Comparison of ENCODE assay signal across 8 cellular contexts in the genomic region with DNA sequence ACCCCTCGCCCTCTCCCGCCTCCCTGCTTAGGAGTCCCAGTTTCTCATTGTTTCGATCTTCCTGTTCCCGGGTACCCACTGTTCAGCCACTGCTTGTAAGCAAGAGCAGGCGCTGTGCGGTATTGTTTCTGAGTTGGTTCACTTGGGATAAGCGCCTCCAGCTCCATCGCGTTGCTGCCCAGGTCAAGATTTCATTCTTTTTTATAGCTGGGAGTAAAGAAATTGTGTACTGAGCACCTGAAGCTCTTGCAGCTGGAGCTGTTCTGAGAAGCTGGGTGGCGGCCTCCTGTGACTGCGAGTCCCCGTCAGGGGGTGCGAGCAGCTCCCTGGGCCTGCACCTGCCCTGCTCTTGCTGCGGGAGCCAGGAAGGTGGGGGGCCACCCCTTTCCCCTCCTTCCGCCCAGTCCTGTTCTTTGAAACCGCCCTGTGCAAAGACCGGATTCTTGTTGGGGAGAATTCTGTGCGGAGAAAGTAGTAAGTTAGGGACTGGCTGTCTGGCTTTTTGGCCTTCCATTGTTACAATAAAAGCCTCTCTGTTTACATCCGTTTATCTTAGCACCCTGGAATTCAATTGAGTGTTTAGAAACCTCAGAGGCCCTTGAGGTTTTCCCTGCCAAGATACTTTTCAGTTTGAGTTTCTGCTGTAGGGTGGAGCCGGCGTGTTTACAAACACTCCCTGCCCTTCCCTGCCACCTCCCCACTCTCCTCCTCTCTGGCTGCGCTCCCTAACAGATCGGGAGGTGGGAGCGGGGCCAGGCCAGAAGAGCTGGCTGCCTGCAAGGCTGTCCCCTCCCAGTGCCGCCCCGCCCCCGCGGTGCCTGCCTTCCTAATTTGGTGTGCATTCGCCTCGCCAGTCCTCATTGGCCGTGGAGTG. TPM values are rescaled to one million over a fixed set of nuclear protein-coding genes. Genes with fewer than 3 reads are reported as not detected.
DNase-seq lines count a peak whose midpoint lies in the region; ATAC-seq and TF ChIP-seq lines count a peak whose summit lies in the region.

No MANE protein-coding gene starts in this region.

- H3K27ac Mint-ChIP-seq in IgD-negative memory B cell (peak overlapping the region; percentile 87 to 97 (median 96)), neural progenitor cell (peak overlapping the region; percentile 98)

- peak overlapping the region; percentile 76 for H3K4me2 ChIP-seq in neural progenitor cell

- TF ChIP-seq CTCF in foreskin keratinocyte (conservative IDR thresholded peaks at IDR 0.05), result peak; percentile 19
- TF ChIP-seq CTCF in neural progenitor cell (IDR thresholded peaks at IDR 0.05), result peak; percentile 2

- ATAC-seq in GM21619 (IDR thresholded peaks at IDR 0.05; ENCODE audit: unreplicated experiment), result peak; percentile 72
- ATAC-seq in foreskin keratinocyte, result peak; percentile 92

- H3K79me2 ChIP-seq in neural progenitor cell (ENCODE audit: low read depth), result peaks cover 22% of the 10 kb centered on the region

- peaks cover 32% of the 10 kb centered on the region for H3F3A ChIP-seq in neural progenitor cell (ENCODE audit: low read depth)

- H4K20me1 ChIP-seq in neural progenitor cell (ENCODE audit: low read depth), result peaks cover 3% of the 10 kb centered on the region

- H3K9me3 ChIP-seq in neural progenitor cell (ENCODE audit: low read depth) (no peaks in the 10 kb centered on the region), subcutaneous abdominal adipose tissue (ENCODE audit: control insufficient read depth in 5 of 5, low read length in 5 of 5) (no peaks in the 10 kb centered on the region)

- H3K36me3 ChIP-seq in neural progenitor cell (no peaks in the 10 kb centered on the region), subcutaneous abdominal adipose tissue (ENCODE audit: control insufficient read depth in 5 of 5, insufficient read depth in 5 of 5, low read length in 5 of 5) (peaks cover 0 to 26% (median 19%) of the 10 kb centered on the region in 5 donors)

- H3K4me1 ChIP-seq in foreskin keratinocyte (peaks cover 21% of the 10 kb centered on the region), neural progenitor cell (peaks cover 20% of the 10 kb centered on the region), subcutaneous abdominal adipose tissue (ENCODE audit: control insufficient read depth in 5 of 5, insufficient read depth in 5 of 5, low read length in 5 of 5) (peaks cover 4 to 56% (median 49%) of the 10 kb centered on the region in 5 donors)

- H3K9ac ChIP-seq in neural progenitor cell (no peak overlapping the region), subcutaneous abdominal adipose tissue (ENCODE audit: low read length in 5 of 5) (peak overlapping the region in 4 of 5 donors; percentile 41 to 66 (median 62))

- H3K4me3 ChIP-seq in neural progenitor cell (peak overlapping the region; percentile 41), subcutaneous abdominal adipose tissue (ENCODE audit: low read depth in 1 of 5, low read length in 5 of 5) (peak overlapping the region; percentile 21 to 53 (median 44))

- DNase-seq in DMS153 treated with DMSO at 0.1 percent for 48 hours (lab: John Stamatoyannopoulos, UW; ENCODE audit: unreplicated experiment) (peak; percentile 96), RPMI7951 (ENCODE audit: low read depth) (peak; percentile 100), activated gamma-delta T cell treated with Interleukin-2 at 50 U/mL for 16 hours (peak; percentile 63), foreskin keratinocyte (peak; percentile 98 to 99), neural progenitor cell (ENCODE audit: low spot score) (peak; percentile 96)

- peaks cover 30 to 39% (median 31%) of the 10 kb centered on the region in 3 donors for H3K4me1 Mint-ChIP-seq in IgD-negative memory B cell
- peaks cover 60% of the 10 kb centered on the region for H3K4me1 Mint-ChIP-seq in neural progenitor cell

- H3K4me3 Mint-ChIP-seq in IgD-negative memory B cell (peak overlapping the region; percentile 80 to 93 (median 88)), neural progenitor cell (peak overlapping the region; percentile 79)

- H3K9me3 Mint-ChIP-seq in IgD-negative memory B cell, result no peaks in the 10 kb centered on the region
- H3K9me3 Mint-ChIP-seq in neural progenitor cell, result no peaks in the 10 kb centered on the region

- peaks cover 5% of the 10 kb centered on the region for H3K36me3 Mint-ChIP-seq in IgD-negative memory B cell
- H3K36me3 Mint-ChIP-seq in neural progenitor cell, result peaks cover 28% of the 10 kb centered on the region

- no peak overlapping the region for H2AFZ ChIP-seq in neural progenitor cell (replicated peaks)

- peak overlapping the region; percentile 99 for H3K27ac ChIP-seq in foreskin keratinocyte
- H3K27ac ChIP-seq in neural progenitor cell, result peak overlapping the region; percentile 94
- H3K27ac ChIP-seq in subcutaneous abdominal adipose tissue (ENCODE audit: low read depth, low read length), result peak overlapping the region; percentile 79

- H3K27me3 ChIP-seq in foreskin keratinocyte, result no peaks in the 10 kb centered on the region
- no peaks in the 10 kb centered on the region for H3K27me3 ChIP-seq in neural progenitor cell
- H3K27me3 ChIP-seq in subcutaneous abdominal adipose tissue (ENCODE audit: control insufficient read depth in 5 of 5, insufficient read depth in 4 of 5, low read length in 5 of 5), result no peaks in the 10 kb centered on the region

- no peaks in the 10 kb centered on the region for H3K27me3 Mint-ChIP-seq in IgD-negative memory B cell
- H3K27me3 Mint-ChIP-seq in neural progenitor cell (ENCODE audit: insufficient read depth, low read depth), result peaks cover 9% of the 10 kb centered on the region

RNA-seq across cellular contexts. Expression of gene AP5Z1, which starts 30.8 kb away (rescaled TPM):
- polyA plus RNA-seq in IgD-negative memory B cell (37.7 TPM), foreskin keratinocyte (21.8 and 29.1 TPM in 2 replicates)
- total RNA-seq in RPMI7951 (2014; rRNA removed; shearing (Covaris generic)), result 15.7 and 16.3 TPM in 2 replicates
- total RNA-seq in foreskin keratinocyte (21.3 and 25.8 TPM in 2 replicates), neural progenitor cell (ENCODE audit: low replicate concordance) (8.3 and 21.8 TPM in 2 replicates)

Comparison
In these comparisons a context has a peak if more than half of its experiments do, and no peak if none do; other contexts are left out.
1. Peak in every context shown above with its lines: DNase-seq, ATAC-seq, H3K4me3 ChIP-seq and H3K27ac ChIP-seq.